ENCODE assay signal across 25 cellular contexts in the genomic region with DNA sequence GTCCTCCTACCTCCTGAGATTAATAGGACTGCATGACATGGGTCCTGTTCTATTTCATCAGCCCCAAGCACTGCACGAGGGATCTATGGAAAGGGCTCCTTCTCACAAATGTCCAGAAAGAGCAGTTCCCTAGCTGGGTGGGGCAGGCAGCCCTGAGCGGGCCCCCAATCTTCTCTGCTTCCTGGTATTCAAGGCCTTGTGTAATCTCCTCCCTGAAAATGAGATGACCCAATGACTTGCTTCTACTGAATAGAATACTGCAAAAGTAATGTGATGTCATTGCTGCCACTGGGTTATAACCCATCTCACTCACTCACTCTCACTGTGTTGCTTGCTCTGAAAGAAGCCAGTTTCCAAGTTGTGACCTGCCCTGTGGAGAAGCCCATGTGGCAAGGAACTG.
DNase-seq lines count a peak whose midpoint lies in the region; ATAC-seq, FAIRE-seq and TF ChIP-seq lines count a peak whose summit lies in the region.
"Had no signal": no experiment of that assay in that cellular context is flagged by ENCODE, and none has a peak within 500 bp of the region (broad histone marks: within the 10 kb centered on the region; RNA-seq: fewer than 3 reads in every experiment).

No MANE protein-coding gene starts in this region.

- TF ChIP-seq CTCF in right lobe of liver (IDR thresholded peaks at IDR 0.05) (no peak), HepG2 (CRISPR knock-in tag; IDR thresholded peaks at IDR 0.05) (no peak), lower lobe of right lung (IDR thresholded peaks at IDR 0.05) (no peak), ovary (IDR thresholded peaks at IDR 0.05) (no peak)

- no TSS peak for BruUV-seq in HepG2 (replicated peaks; lab: Mats Ljungman, UMichigan)

- no peak for TF ChIP-seq EP300 in HepG2 (IDR thresholded peaks at IDR 0.05; ENCODE audit: low read depth in 2 of 2, low read length in 2 of 2)
- TF ChIP-seq EP300 in HepG2 (CRISPR knock-in tag; IDR thresholded peaks at IDR 0.05; ENCODE audit: borderline replicate concordance): no peak
- no peak for TF ChIP-seq EP300 in ovary (IDR thresholded peaks at IDR 0.05)

- peaks cover 50 to 57% (median 56%) of the 10 kb centered on the region in 3 donors for H3K4me1 Mint-ChIP-seq in T-cell

- POLR2A ChIA-PET in HepG2 (lab: Yijun Ruan, JAX) (no interaction called here), T-cell (lab: Charles Lee) (no interaction called here)

- peak in 3 of 4 donors; percentile 12 to 21 (median 14) for ATAC-seq in right lobe of liver
- no peak for ATAC-seq in HepG2
- peak in 2 of 4 experiments; percentile 22 to 28 for ATAC-seq in T-cell (replicated peaks in 1 of 4)
- peak; percentile 53 to 54 for ATAC-seq in lower lobe of right lung
- ATAC-seq in GM21786 (IDR thresholded peaks at IDR 0.05; ENCODE audit: unreplicated experiment): no peak

- no peaks in the 10 kb centered on the region for H4K20me1 ChIP-seq in HepG2 (ENCODE audit: insufficient read depth, low read length)

- intact Hi-C loops in right lobe of liver (cut with DNase I) (no loop called here), HepG2 (cut with micrococcal nuclease; ENCODE audit: unreplicated experiment) (no loop called here), lower lobe of right lung (cut with DNase I) (no loop called here), ovary (cut with DNase I) (no loop called here)

- WGBS in right lobe of liver (ENCODE audit: insufficient coverage, low coverage, low lambda C conversion rate, missing lambda C conversion rate): 58% methylated on average over 2 of the region's 2 CpGs
- 11% methylated on average over 2 of the region's 2 CpGs for WGBS in HepG2 (ENCODE audit: low lambda C conversion rate)
- 76 to 84% (median 81%) methylated on average over 2 of the region's 2 CpGs for WGBS in ovary, 3 donors

- no peaks in the 10 kb centered on the region for H3K9me3 Mint-ChIP-seq in T-cell
- H3K9me3 Mint-ChIP-seq: activated T-helper 1 cell treated with anti-CD3 and anti-CD28 coated beads, Interleukin-12 subunit alpha, Interleukin-12 subunit beta, Interleukin-2, Interleukin-4 antibody, amounts not matched to agents 30 ng/mL and 10 ng/mL and 1 ng/mL, durations not matched to agents 14 hours and 24 hours and 36 hours; immature natural killer cell had no signal

- no peak overlapping the region for H3K27ac ChIP-seq in right lobe of liver
- no peak overlapping the region for H3K27ac ChIP-seq in HepG2 (ENCODE audit: extremely low read length, insufficient read depth, low read length)
- H3K27ac ChIP-seq in lower lobe of right lung: peak overlapping the region; percentile 2
- H3K27ac ChIP-seq in ovary: no peak overlapping the region
- H3K27ac ChIP-seq: breast epithelium had no signal

- no peak overlapping the region for H2AFZ ChIP-seq in HepG2 (ENCODE audit: low read length)

- no peaks in the 10 kb centered on the region for H3K27me3 Mint-ChIP-seq in T-cell

- H3K36me3 Mint-ChIP-seq in T-cell: peaks cover 45% of the 10 kb centered on the region

- TF ChIP-seq POLR2A in right lobe of liver (IDR thresholded peaks at IDR 0.05) (no peak), HepG2 (IDR thresholded peaks at IDR 0.05; ENCODE audit: insufficient read depth in 1 of 2, low read depth in 2 of 2, low read length in 2 of 2) (no peak), ovary (IDR thresholded peaks at IDR 0.05) (no peak)

- H3K79me2 ChIP-seq in HepG2 (ENCODE audit: insufficient read depth, low read length): no peaks in the 10 kb centered on the region

- no peak overlapping the region for H3K4me2 ChIP-seq in HepG2 (ENCODE audit: low read depth, low read length)
- H3K4me2 ChIP-seq: SK-N-SH had no signal

- H3K4me3 ChIP-seq in right lobe of liver: no peak overlapping the region
- no peak overlapping the region for H3K4me3 ChIP-seq in HepG2 (replicated peaks in 1 of 3; ENCODE audit: insufficient read depth in 1 of 3, low read depth in 2 of 3, low read length in 3 of 3)
- no peak overlapping the region for H3K4me3 ChIP-seq in lower lobe of right lung
- H3K4me3 ChIP-seq in ovary: no peak overlapping the region
- H3K4me3 ChIP-seq: breast epithelium, heart right ventricle, K562, spleen had no signal

- CTCF ChIA-PET in HepG2 (lab: Yijun Ruan, JAX; ENCODE audit: low intra/inter-chr PET ratio, low total read pairs) (no interaction called here), T-cell (lab: Charles Lee) (interaction anchor here (0.9 to 1.3 kb wide), 2 partner anchors 8 to 111 kb away, joined by 3 to 4 read pairs; no protein-coding TSS in a partner anchor)

- no peak for DNase-seq in right lobe of liver
- no peak for DNase-seq in HepG2 (ENCODE audit: low spot score)
- DNase-seq in T-cell: no peak
- DNase-seq in lower lobe of right lung: no peak
- no peak for DNase-seq in stimulated activated CD4-positive, alpha-beta T cell treated with anti-CD3 and anti-CD28 coated beads, Interleukin-2, amount 100 ng/mL, for 48 hours
- no peak for DNase-seq in ovary
- no peak for DNase-seq in NCI-H1048 (lab: John Stamatoyannopoulos, UW)
- DNase-seq: activated CD4-positive, CD25-positive, alpha-beta regulatory T cell; activated CD8-positive, alpha-beta memory T cell treated with anti-CD3 and anti-CD28 coated beads for 24 hours; dermis blood vessel endothelial cell; DMS79; HCEC 1CT; heart right ventricle; immature natural killer cell; left ventricle myocardium superior; NCI-H187 treated with DMSO at 0.1 percent for 48 hours; nucleus accumbens; SK-N-SH; spleen had no signal

- H3K9me3 ChIP-seq in right lobe of liver (no peaks in the 10 kb centered on the region), HepG2 (ENCODE audit: low read length) (no peaks in the 10 kb centered on the region), lower lobe of right lung (no peaks in the 10 kb centered on the region), ovary (no peaks in the 10 kb centered on the region)
- H3K9me3 ChIP-seq: breast epithelium, SK-N-SH, spleen had no signal

- no peak for TF ChIP-seq RAD21 in HepG2 (CRISPR knock-in tag; IDR thresholded peaks at IDR 0.05)

- no peak overlapping the region for H3K9ac ChIP-seq in HepG2 (ENCODE audit: insufficient read depth, low read depth, low read length)
- H3K9ac ChIP-seq: SK-N-SH had no signal

- peak overlapping the region; percentile 76 to 81 for H3K27ac Mint-ChIP-seq in T-cell
- H3K27ac Mint-ChIP-seq: activated T-helper 1 cell treated with anti-CD3 and anti-CD28 coated beads, Interleukin-12 subunit alpha, Interleukin-12 subunit beta, Interleukin-2, Interleukin-4 antibody, amounts not matched to agents 30 ng/mL and 10 ng/mL and 1 ng/mL, durations not matched to agents 14 hours and 24 hours and 36 hours had no signal

- no peak for FAIRE-seq in HepG2 (lab: Jason Lieb, UNC)
- FAIRE-seq: endothelial cell of umbilical vein, K562, RCC 7860 had no signal

- H3K4me1 ChIP-seq in right lobe of liver (peaks cover 0 to 11% (median 0%) of the 10 kb centered on the region in 4 donors), HepG2 (ENCODE audit: insufficient read depth, low read length) (no peaks in the 10 kb centered on the region), lower lobe of right lung (peaks cover 38% of the 10 kb centered on the region), ovary (ENCODE audit: insufficient read depth) (no peaks in the 10 kb centered on the region)
- H3K4me1 ChIP-seq: breast epithelium had no signal

- peak overlapping the region in 1 of 3 donors; percentile 38 for H3K4me3 Mint-ChIP-seq in T-cell
- H3K4me3 Mint-ChIP-seq: activated T-helper 1 cell treated with anti-CD3 and anti-CD28 coated beads, Interleukin-12 subunit alpha, Interleukin-12 subunit beta, Interleukin-2, Interleukin-4 antibody, amounts not matched to agents 30 ng/mL and 10 ng/mL and 1 ng/mL, durations not matched to agents 14 hours and 24 hours and 36 hours; immature natural killer cell had no signal

- no peaks in the 10 kb centered on the region for H3K27me3 ChIP-seq in right lobe of liver
- 0 out of 5 replicates have a peak, but pooled peaks cover 0 to 3% of the 10 kb centered on the region in 2 experiments for H3K27me3 ChIP-seq in HepG2 (ENCODE audit: control insufficient read depth in 1 of 2, insufficient read depth in 2 of 2, low read length in 2 of 2)
- no peaks in the 10 kb centered on the region for H3K27me3 ChIP-seq in lower lobe of right lung (ENCODE audit: low read depth)
- no peaks in the 10 kb centered on the region for H3K27me3 ChIP-seq in ovary
- H3K27me3 ChIP-seq: breast epithelium, heart right ventricle, spleen had no signal

- in situ Hi-C loops in HepG2 (cut with HindIII; ENCODE audit: extremely low pct_ligation_motif_present, low pct_unique_long_range_greater_than_20kb): loop anchor here (25.0 kb wide), 2 partner anchors 347 to 497 kb away; partner anchors contain the start of gene CNKSR3

- H3K36me3 ChIP-seq in right lobe of liver: no peaks in the 10 kb centered on the region
- no peaks in the 10 kb centered on the region for H3K36me3 ChIP-seq in HepG2 (replicated peaks in 1 of 2; ENCODE audit: control insufficient read depth in 1 of 2, insufficient read depth in 2 of 2, low read length in 2 of 2)
- H3K36me3 ChIP-seq in lower lobe of right lung: no peaks in the 10 kb centered on the region
- H3K36me3 ChIP-seq in ovary: no peaks in the 10 kb centered on the region
- H3K36me3 ChIP-seq: breast epithelium, heart right ventricle had no signal

TF ChIP-seq in HepG2, 621 proteins besides CTCF, POLR2A, EP300 and RAD21 (continues in another document):
- TF ChIP-seq MXD4 (CRISPR knock-in tag; IDR thresholded peaks at IDR 0.05) (no peak), ZNF33B (CRISPR knock-in tag; IDR thresholded peaks at IDR 0.05) (no peak), XBP1 (CRISPR knock-in tag; IDR thresholded peaks at IDR 0.05) (no peak), TSC22D2 (CRISPR knock-in tag; IDR thresholded peaks at IDR 0.05; ENCODE audit: borderline replicate concordance) (no peak), PHB2 (IDR thresholded peaks at IDR 0.05; ENCODE audit: partially characterized antibody) (no peak), MXI1 (IDR thresholded peaks at IDR 0.05; ENCODE audit: borderline replicate concordance, low read depth, low read length) (no peak), KAT2B (IDR thresholded peaks at IDR 0.05; ENCODE audit: borderline replicate concordance, low read depth, low read length) (no peak)

Comparison
In these comparisons a context has a peak if more than half of its experiments do, and no peak if none do; other contexts are left out.
1. ATAC-seq: peak in right lobe of liver (3 of 4) and lower lobe of right lung (2 of 2); none in HepG2 (single experiment) and GM21786 (single experiment).